7 cellular contexts compared by ENCODE assay signal in the genomic region with DNA sequence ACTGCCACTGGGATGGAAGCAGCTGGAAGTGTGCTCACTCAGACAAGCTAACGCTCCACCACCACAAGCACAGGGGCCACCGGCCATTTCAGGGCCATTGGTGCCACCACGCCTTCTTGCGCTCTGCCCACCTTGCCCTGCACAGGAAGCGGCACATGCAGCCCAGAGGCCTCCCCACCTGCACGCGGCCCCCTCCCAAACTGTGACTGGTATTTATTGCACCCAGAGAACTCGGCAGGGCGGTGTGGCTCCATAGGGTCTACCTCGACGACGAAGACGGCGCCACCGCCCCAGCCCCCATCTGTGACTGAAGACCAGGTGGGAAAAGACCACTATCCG. TPM values are rescaled to one million over a fixed set of nuclear protein-coding genes. Genes with fewer than 3 reads are reported as not detected.
"Had no signal": no experiment of that assay in that cellular context is flagged by ENCODE, and none has a peak within 500 bp of the region (broad histone marks: within the 10 kb centered on the region; RNA-seq: fewer than 3 reads in every experiment).

No MANE protein-coding gene starts in this region.

RNA-seq across cellular contexts. Expression of gene RAB6C, which starts 58.8 kb away (rescaled TPM):
- total RNA-seq: OCI-LY7, PC-9, Peyer's patch, RPMI7951, SJCRH30, SJSA1, SK-MEL-5 had no signal
